Comparison of ENCODE assay signal across 18 cellular contexts in the genomic region with DNA sequence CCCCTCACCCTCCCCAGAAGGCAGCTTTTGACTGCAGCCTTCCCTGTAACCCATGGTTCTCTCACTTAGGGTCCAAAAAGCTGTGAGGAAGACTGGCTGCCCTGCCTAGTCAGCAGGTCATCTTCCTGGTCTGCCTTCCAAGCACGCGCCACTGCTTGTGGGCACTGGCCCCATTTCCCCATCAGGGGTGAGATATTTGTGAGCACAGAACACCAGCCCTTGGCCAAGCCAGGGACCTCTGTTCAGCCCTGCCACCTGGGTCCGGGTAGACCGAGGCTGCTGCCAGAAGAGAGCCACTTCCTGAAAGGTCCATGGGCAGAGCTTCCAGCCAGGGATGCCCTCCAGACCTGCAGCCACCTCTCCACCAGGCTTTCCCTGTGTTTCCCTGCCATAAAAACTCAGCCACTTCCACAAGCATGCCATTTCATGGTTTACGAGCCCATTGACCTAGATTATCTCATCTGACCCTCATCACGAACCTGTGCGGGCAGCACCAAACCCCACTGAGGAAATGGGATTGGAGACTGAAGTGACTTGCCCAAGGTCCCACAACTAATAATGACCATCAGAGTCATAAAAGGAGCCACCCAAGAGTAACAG. TPM values are rescaled to one million over a fixed set of nuclear protein-coding genes. Genes with fewer than 3 reads are reported as not detected.
A peak's percentile ranks its signal among the peaks of the same experiment; 100 is the strongest.
DNase-seq lines count a peak whose midpoint lies in the region; ATAC-seq and TF ChIP-seq lines count a peak whose summit lies in the region.
"Had no signal": no experiment of that assay in that cellular context is flagged by ENCODE, and none has a peak within 500 bp of the region (broad histone marks: within the 10 kb centered on the region; RNA-seq: fewer than 3 reads in every experiment).

No MANE protein-coding gene starts in this region.

- in situ Hi-C loops in transverse colon (cut with MboI; ENCODE audit: low pct_ligation_motif_present in 1 of 4, low pct_unique_long_range_greater_than_20kb in 1 of 4, low sequenced_read_pairs in 3 of 4) = no loop called here

- TF ChIP-seq EP300 in transverse colon (IDR thresholded peaks at IDR 0.05; ENCODE audit: low read depth) = no peak

- TF ChIP-seq CTCF in Loucy (conservative IDR thresholded peaks at IDR 0.05; ENCODE audit: low read length) (no peak), endodermal cell (conservative IDR thresholded peaks at IDR 0.05) (no peak), osteoblast (IDR thresholded peaks at IDR 0.05; ENCODE audit: extremely low read depth, low read depth, low read length) (no peak), transverse colon (IDR thresholded peaks at IDR 0.05) (no peak)
- TF ChIP-seq CTCF in activated CD8-positive, alpha-beta T cell treated with anti-CD3 and anti-CD28 coated beads for 36 hours (IDR thresholded peaks at IDR 0.05) = no peak

- H4K20me1 ChIP-seq in Loucy (ENCODE audit: insufficient read depth, low read length, poor library complexity, severe bottlenecking) (no peaks in the 10 kb centered on the region), osteoblast (ENCODE audit: insufficient read depth, low read length) (peaks cover 34% of the 10 kb centered on the region)

- no peaks in the 10 kb centered on the region for H3K9me3 Mint-ChIP-seq in endodermal cell
- H3K9me3 Mint-ChIP-seq in activated CD8-positive, alpha-beta T cell treated with anti-CD3 and anti-CD28 coated beads for 36 hours = no peaks in the 10 kb centered on the region
- H3K9me3 Mint-ChIP-seq: CD14-positive monocyte had no signal

- H3K4me3 ChIP-seq in Loucy (ENCODE audit: low read length, poor library complexity, severe bottlenecking) (peak overlapping the region; percentile 48), endodermal cell (ENCODE audit: low read length) (no peak overlapping the region), osteoblast (ENCODE audit: insufficient read depth, low read length) (no peak overlapping the region), transverse colon (no peak overlapping the region)
- H3K4me3 ChIP-seq: HAP-1, PC-9 had no signal

- intact Hi-C loops in transverse colon (cut with DNase I; ENCODE audit: low total_unique reads) = no loop called here
- intact Hi-C loops in activated CD8-positive, alpha-beta T cell treated with anti-CD3 and anti-CD28 coated beads for 36 hours (cut with micrococcal nuclease) = no loop called here

- H3K27me3 Mint-ChIP-seq in endodermal cell (ENCODE audit: insufficient read depth) = peaks cover 2% of the 10 kb centered on the region
- peaks cover 2% of the 10 kb centered on the region for H3K27me3 Mint-ChIP-seq in activated CD8-positive, alpha-beta T cell treated with anti-CD3 and anti-CD28 coated beads for 36 hours

- DNase-seq in endodermal cell (no peak), osteoblast (ENCODE audit: insufficient read length, low spot score, missing footprints) (peak; percentile 76), transverse colon (no peak)
- no peak for DNase-seq in activated CD8-positive, alpha-beta T cell treated with anti-CD3 and anti-CD28 coated beads for 36 hours
- DNase-seq: ACHN, DMS 273 treated with DMSO at 0.1 percent for 48 hours, DND-41, KG1, NCI-H1417 treated with DMSO at 0.1 percent for 48 hours, NCI-H2029, NCI-H345, NCI-H524 treated with DMSO at 0.1 percent for 48 hours, PC-9 had no signal

- TF ChIP-seq POLR2A in transverse colon (IDR thresholded peaks at IDR 0.05) = no peak

- H3K79me2 ChIP-seq in Loucy (ENCODE audit: insufficient read depth, low read length) (no peaks in the 10 kb centered on the region), osteoblast (ENCODE audit: insufficient read depth, low read length) (peaks cover 5% of the 10 kb centered on the region)

- H3K27me3 ChIP-seq in Loucy (ENCODE audit: insufficient read depth, low read length, poor library complexity, severe bottlenecking) = no peaks in the 10 kb centered on the region
- no peaks in the 10 kb centered on the region for H3K27me3 ChIP-seq in endodermal cell (ENCODE audit: control insufficient read depth, insufficient read depth, low read length, poor library complexity, severe bottlenecking)
- no peaks in the 10 kb centered on the region for H3K27me3 ChIP-seq in osteoblast (ENCODE audit: insufficient read depth, low read length)
- no peaks in the 10 kb centered on the region for H3K27me3 ChIP-seq in transverse colon

- POLR2A ChIA-PET in activated CD8-positive, alpha-beta T cell treated with anti-CD3 and anti-CD28 coated beads for 36 hours (lab: Charles Lee) = no interaction called here

- H3K27ac ChIP-seq in endodermal cell (ENCODE audit: low read depth, low read length) (no peak overlapping the region), osteoblast (ENCODE audit: low read depth, low read length) (no peak overlapping the region), transverse colon (no peak overlapping the region)
- H3K27ac ChIP-seq: PC-9 had no signal

- WGBS in endodermal cell (ENCODE audit: insufficient coverage in 1 of 2, insufficient read length in 1 of 2), 2 experiments = 94 to 95% methylated on average over 6 to 7 of the region's 7 CpGs
- 57 to 62% methylated on average over 4 to 7 of the region's 7 CpGs for WGBS in transverse colon (ENCODE audit: low coverage in 1 of 2), 2 donors

- CTCF ChIA-PET in activated CD8-positive, alpha-beta T cell treated with anti-CD3 and anti-CD28 coated beads for 36 hours (lab: Charles Lee) = no interaction called here

- H3K9ac ChIP-seq in Loucy (ENCODE audit: low read depth, low read length, poor library complexity, severe bottlenecking) (peak overlapping the region; percentile 71), endodermal cell (ENCODE audit: extremely low read depth, low read length, poor library complexity, severe bottlenecking) (no peak overlapping the region)

- H2AFZ ChIP-seq in Loucy (ENCODE audit: low read length) (no peak overlapping the region), osteoblast (ENCODE audit: low read length) (peak overlapping the region; percentile 29)
- H2AFZ ChIP-seq: PC-9 had no signal

- H3K27ac Mint-ChIP-seq in endodermal cell = peak overlapping the region; percentile 58
- H3K27ac Mint-ChIP-seq in activated CD8-positive, alpha-beta T cell treated with anti-CD3 and anti-CD28 coated beads for 36 hours = no peak overlapping the region

- H3K36me3 Mint-ChIP-seq in endodermal cell (ENCODE audit: low read depth) = no peaks in the 10 kb centered on the region
- no peaks in the 10 kb centered on the region for H3K36me3 Mint-ChIP-seq in activated CD8-positive, alpha-beta T cell treated with anti-CD3 and anti-CD28 coated beads for 36 hours (ENCODE audit: low read depth)
- H3K36me3 Mint-ChIP-seq: CD14-positive monocyte had no signal

- H3K9me2 ChIP-seq in Loucy (replicated peaks; ENCODE audit: low read depth, low read length) = no peaks in the 10 kb centered on the region

- ATAC-seq in HG03135 (IDR thresholded peaks at IDR 0.05; ENCODE audit: unreplicated experiment) (no peak), GM21619 (IDR thresholded peaks at IDR 0.05; ENCODE audit: unreplicated experiment) (no peak)
- ATAC-seq in activated CD8-positive, alpha-beta T cell treated with anti-CD3 and anti-CD28 coated beads for 36 hours = no peak

- H3K4me2 ChIP-seq in Loucy (ENCODE audit: low read depth, low read length, poor library complexity, severe bottlenecking) (peak overlapping the region; percentile 76), osteoblast (ENCODE audit: insufficient read depth, low read length) (peak overlapping the region; percentile 23)
- H3K4me2 ChIP-seq: PC-9 had no signal

- peaks cover 74% of the 10 kb centered on the region for H3K4me1 ChIP-seq in Loucy (ENCODE audit: insufficient read depth, low read length, poor library complexity, severe bottlenecking)
- peaks cover 5% of the 10 kb centered on the region for H3K4me1 ChIP-seq in endodermal cell (ENCODE audit: control insufficient read depth, insufficient read depth, low read length)
- peaks cover 8% of the 10 kb centered on the region for H3K4me1 ChIP-seq in osteoblast (ENCODE audit: insufficient read depth, low read length)
- peaks cover 0 to 13% (median 3%) of the 10 kb centered on the region in 4 donors for H3K4me1 ChIP-seq in transverse colon
- H3K4me1 ChIP-seq: HAP-1 had no signal

- no peaks in the 10 kb centered on the region for H3K36me3 ChIP-seq in Loucy (ENCODE audit: insufficient read depth, low read length)
- no peaks in the 10 kb centered on the region for H3K36me3 ChIP-seq in endodermal cell (ENCODE audit: control insufficient read depth, insufficient read depth, low read length)
- H3K36me3 ChIP-seq in osteoblast (ENCODE audit: insufficient read depth, low read length) = no peaks in the 10 kb centered on the region
- no peaks in the 10 kb centered on the region for H3K36me3 ChIP-seq in transverse colon
- H3K36me3 ChIP-seq: HAP-1 had no signal

- H3F3A ChIP-seq in Loucy (ENCODE audit: low read depth) = peaks cover 5% of the 10 kb centered on the region; the same call in 1 of the 2 replicates

- no peak overlapping the region for H3K4me3 Mint-ChIP-seq in endodermal cell
- H3K4me3 Mint-ChIP-seq in activated CD8-positive, alpha-beta T cell treated with anti-CD3 and anti-CD28 coated beads for 36 hours = no peak overlapping the region
- H3K4me3 Mint-ChIP-seq: CD14-positive monocyte had no signal

- peaks cover 23% of the 10 kb centered on the region for H3K4me1 Mint-ChIP-seq in endodermal cell
- H3K4me1 Mint-ChIP-seq in activated CD8-positive, alpha-beta T cell treated with anti-CD3 and anti-CD28 coated beads for 36 hours (ENCODE audit: low read depth) = no peaks in the 10 kb centered on the region

- H3K9me3 ChIP-seq in Loucy (ENCODE audit: insufficient read depth, low read depth, low read length) (no peaks in the 10 kb centered on the region), endodermal cell (ENCODE audit: control insufficient read depth, low read length) (no peaks in the 10 kb centered on the region), osteoblast (ENCODE audit: low read depth, low read length) (no peaks in the 10 kb centered on the region), transverse colon (no peaks in the 10 kb centered on the region)
- H3K9me3 ChIP-seq: HAP-1 had no signal

RNA-seq across cellular contexts. Expression of a gene that starts 40.5 kb away (rescaled TPM):
- 1 to 10 TPM; 2.1 to 3.9 TPM for total RNA-seq in endodermal cell
- 0.43 TPM for polyA plus RNA-seq in endodermal cell (2013, experiment 1 of 2)
- 0.25 TPM for polyA plus RNA-seq in endodermal cell (2013, experiment 2 of 2)
- total RNA-seq in osteoblast = 2.4 and 2.9 TPM in 2 replicates
- under 1 TPM in 3 of 4 donors, not detected in 1; 0.16 to 0.75 (median 0.27) TPM for total RNA-seq in transverse colon
- total RNA-seq in activated CD8-positive, alpha-beta T cell treated with anti-CD3 and anti-CD28 coated beads for 36 hours = not detected
- total RNA-seq: PC-9 had no signal
- polyA plus RNA-seq: CD14-positive monocyte had no signal
